9 cellular contexts compared by ENCODE assay signal in genomic region chr2:85728883-85729824, GRCh38. TPM values are rescaled to one million over a fixed set of nuclear protein-coding genes. Genes with fewer than 3 reads are reported as not detected.
DNase-seq lines count a peak whose midpoint lies in the region; ATAC-seq lines count a peak whose summit lies in the region.
"Had no signal": no experiment of that assay in that cellular context is flagged by ENCODE, and none has a peak within 500 bp of the region (broad histone marks: within the 10 kb centered on the region; RNA-seq: fewer than 3 reads in every experiment).

No MANE protein-coding gene starts in this region.

- WGBS in aorta, 2 donors = 35 to 37% methylated on average over 26 of the region's 26 CpGs

- H3K36me3 ChIP-seq in aorta (ENCODE audit: control insufficient read depth in 1 of 2, insufficient read depth in 2 of 2, low read length in 1 of 2) = no peaks in the 10 kb centered on the region

- in situ Hi-C loops in Caki2 (cut with HindIII; ENCODE audit: low pct_unique_long_range_greater_than_20kb, low sequenced_read_pairs) = no loop called here

- no peaks in the 10 kb centered on the region for H3K27me3 ChIP-seq in aorta (ENCODE audit: control insufficient read depth in 1 of 2, insufficient read depth in 2 of 2, low read length in 1 of 2)

- no peaks in the 10 kb centered on the region for H3K9me3 Mint-ChIP-seq in activated naive CD8-positive, alpha-beta T cell treated with anti-CD3 and anti-CD28 coated beads, Interleukin-2, amount 50 U/mL, for 24 hours
- H3K9me3 Mint-ChIP-seq: activated naive CD4-positive, alpha-beta T cell treated with anti-CD3 and anti-CD28 coated beads, Interleukin-2, amount 50 U/mL, for 24 hours had no signal

- DNase-seq in Caki2 (ENCODE audit: low read depth) (peak; percentile 65), NCI-H1048 (lab: John Stamatoyannopoulos, UW) (peak; percentile 40), T follicular helper cell (ENCODE audit: low read depth) (peak; percentile 43), left cardiac atrium (peak; percentile 92), putamen (ENCODE audit: low spot score) (peak; percentile 79), aorta (peak; percentile 92 to 97)
- peak; percentile 86 for DNase-seq in activated naive CD8-positive, alpha-beta T cell treated with anti-CD3 and anti-CD28 coated beads, Interleukin-2, amount 50 U/mL, for 24 hours

- H3K4me1 ChIP-seq in aorta (ENCODE audit: control insufficient read depth in 1 of 2, insufficient read depth in 2 of 2, low read length in 2 of 2) = no peaks in the 10 kb centered on the region

- H3K9me3 ChIP-seq in aorta (ENCODE audit: control insufficient read depth, low read length) = no peaks in the 10 kb centered on the region

- peaks cover 2% of the 10 kb centered on the region for H3K4me1 Mint-ChIP-seq in activated naive CD8-positive, alpha-beta T cell treated with anti-CD3 and anti-CD28 coated beads, Interleukin-2, amount 50 U/mL, for 24 hours
- H3K4me1 Mint-ChIP-seq: activated naive CD4-positive, alpha-beta T cell treated with anti-CD3 and anti-CD28 coated beads, Interleukin-2, amount 50 U/mL, for 24 hours had no signal

- H3K36me3 Mint-ChIP-seq in activated naive CD8-positive, alpha-beta T cell treated with anti-CD3 and anti-CD28 coated beads, Interleukin-2, amount 50 U/mL, for 24 hours (ENCODE audit: low read depth) = no peaks in the 10 kb centered on the region
- H3K36me3 Mint-ChIP-seq: activated naive CD4-positive, alpha-beta T cell treated with anti-CD3 and anti-CD28 coated beads, Interleukin-2, amount 50 U/mL, for 24 hours had no signal

- ATAC-seq in GM21723 (IDR thresholded peaks at IDR 0.05; ENCODE audit: unreplicated experiment) = peak; percentile 70
- ATAC-seq in activated naive CD8-positive, alpha-beta T cell treated with anti-CD3 and anti-CD28 coated beads, Interleukin-2, amount 50 U/mL, for 24 hours = peak; percentile 84
- peak; percentile 95 to 97 for ATAC-seq in left cardiac atrium
- ATAC-seq in aorta (ENCODE audit: low FRiP score) = peak; percentile 94

- no peak overlapping the region for H3K4me3 ChIP-seq in aorta (ENCODE audit: low read length in 2 of 2)

- H3K27ac ChIP-seq in aorta (ENCODE audit: low read depth in 1 of 2, low read length in 2 of 2) = no peak overlapping the region

- H3K27ac Mint-ChIP-seq in activated naive CD8-positive, alpha-beta T cell treated with anti-CD3 and anti-CD28 coated beads, Interleukin-2, amount 50 U/mL, for 24 hours = no peak overlapping the region
- H3K27ac Mint-ChIP-seq: activated naive CD4-positive, alpha-beta T cell treated with anti-CD3 and anti-CD28 coated beads, Interleukin-2, amount 50 U/mL, for 24 hours had no signal

- peaks cover 8% of the 10 kb centered on the region for H3K27me3 Mint-ChIP-seq in activated naive CD8-positive, alpha-beta T cell treated with anti-CD3 and anti-CD28 coated beads, Interleukin-2, amount 50 U/mL, for 24 hours
- H3K27me3 Mint-ChIP-seq: activated naive CD4-positive, alpha-beta T cell treated with anti-CD3 and anti-CD28 coated beads, Interleukin-2, amount 50 U/mL, for 24 hours had no signal

- H3K4me3 Mint-ChIP-seq in activated naive CD8-positive, alpha-beta T cell treated with anti-CD3 and anti-CD28 coated beads, Interleukin-2, amount 50 U/mL, for 24 hours = no peak overlapping the region
- H3K4me3 Mint-ChIP-seq: activated naive CD4-positive, alpha-beta T cell treated with anti-CD3 and anti-CD28 coated beads, Interleukin-2, amount 50 U/mL, for 24 hours had no signal

- intact Hi-C loops in left cardiac atrium (cut with DNase I) = loop anchor here (1.0 to 5.0 kb wide), 4 partner anchors 70 to 85 kb away; no protein-coding TSS in a partner anchor
- intact Hi-C loops in aorta (cut with DNase I) = loop anchor here (1.0 to 2.0 kb wide), 4 partner anchors 76 to 352 kb away; no protein-coding TSS in a partner anchor

RNA-seq across cellular contexts. Expression of gene ATOH8, which starts 24.6 kb away (rescaled TPM):
- total RNA-seq in Caki2 (2014; rRNA removed; shearing (Covaris generic); ENCODE audit: low replicate concordance) = 7.5 and 12.9 TPM in 2 replicates
- total RNA-seq in left cardiac atrium (10 to 100 TPM; 23.4 to 29.1 TPM), aorta (10 to 100 TPM; 56.7 to 68.5 TPM)
- polyA plus RNA-seq in aorta = 10 to 100 TPM; 51.5 to 78.8 TPM

RNA-seq across cellular contexts. Expression of gene GNLY, which starts 35.0 kb away (rescaled TPM):
- total RNA-seq in Caki2 (2014; rRNA removed; shearing (Covaris generic); ENCODE audit: low replicate concordance) = not detected in 2 replicates
- total RNA-seq in left cardiac atrium (1 to 10 TPM in 1 of 2 donors, under 1 TPM in 1; 0.52 to 2.8 TPM), aorta (1 to 10 TPM; 2.1 to 8.0 TPM)
- under 1 TPM in 1 of 2 donors, not detected in 1; 0.43 TPM for polyA plus RNA-seq in aorta

Comparison
In these comparisons a context has a peak if more than half of its experiments do, and no peak if none do; other contexts are left out.
1. DNase-seq: peak in every context shown above with its lines; median percentile 94 in aorta; 92 in left cardiac atrium; 86 in activated naive CD8-positive, alpha-beta T cell treated with anti-CD3 and anti-CD28 coated beads, Interleukin-2, amount 50 U/mL, for 24 hours; 79 in putamen; 65 in Caki2; 43 in T follicular helper cell; 40 in NCI-H1048.